ENCODE assay signal across 26 cellular contexts in genomic region chr5:2511131-2511530, GRCh38.
DNase-seq lines count a peak whose midpoint lies in the region; ATAC-seq, FAIRE-seq and TF ChIP-seq lines count a peak whose summit lies in the region.
"Had no signal": no experiment of that assay in that cellular context is flagged by ENCODE, and none has a peak within 500 bp of the region (broad histone marks: within the 10 kb centered on the region; RNA-seq: fewer than 3 reads in every experiment).

No MANE protein-coding gene starts in this region.

- H3K9me3 Mint-ChIP-seq in H9, result no peaks in the 10 kb centered on the region
- no peaks in the 10 kb centered on the region for H3K9me3 Mint-ChIP-seq in progenitor cell of endocrine pancreas (ENCODE audit: low read depth)

- no peaks in the 10 kb centered on the region for H3K79me2 ChIP-seq in H9 (ENCODE audit: insufficient read depth, low read length)

- H3K27me3 ChIP-seq in H9 (ENCODE audit: insufficient read depth, low read length), result no peaks in the 10 kb centered on the region
- H3K27me3 ChIP-seq: BE2C, BLaER1 had no signal

- no CpG with 5 or more reads among the region's 8 CpGs for WGBS in H9 (ENCODE audit: extremely low coverage, insufficient read length, low lambda C conversion rate)

- no peaks in the 10 kb centered on the region for H4K20me1 ChIP-seq in H9 (ENCODE audit: control insufficient read depth, insufficient read depth, insufficient read length)
- H4K20me1 ChIP-seq: BLaER1 had no signal

- H3K27ac ChIP-seq in H9 (ENCODE audit: insufficient read length, low read depth, low read length) (no peak overlapping the region), kidney (ENCODE audit: low read depth in 2 of 2, low read length in 2 of 2) (no peak overlapping the region)
- H3K27ac ChIP-seq: 22Rv1, BLaER1 had no signal

- H2BK5ac ChIP-seq in H9 (ENCODE audit: insufficient read length, low read length), result no peak overlapping the region

- no peak for TF ChIP-seq CTCF in H9 (conservative IDR thresholded peaks at IDR 0.05)
- TF ChIP-seq CTCF in kidney (IDR thresholded peaks at IDR 0.05; ENCODE audit: borderline replicate concordance, extremely low read depth, insufficient read depth), result no peak
- TF ChIP-seq CTCF in progenitor cell of endocrine pancreas (IDR thresholded peaks at IDR 0.05; ENCODE audit: unreplicated experiment), result no peak

- H2BK12ac ChIP-seq in H9 (ENCODE audit: insufficient read length, low read depth, low read length), result no peak overlapping the region

- no peak overlapping the region for H2BK120ac ChIP-seq in H9 (ENCODE audit: low read depth, low read length, poor library complexity, severe bottlenecking)

- H3K56ac ChIP-seq in H9 (ENCODE audit: insufficient read length, low read depth, low read length), result no peak overlapping the region

- H3K14ac ChIP-seq in H9 (ENCODE audit: insufficient read depth, low read length), result no peak overlapping the region

- no peak overlapping the region for H3K4me3 ChIP-seq in kidney (ENCODE audit: low read length in 2 of 2)
- H3K4me3 ChIP-seq: BLaER1 had no signal

- H3K27ac Mint-ChIP-seq in H9 (no peak overlapping the region), progenitor cell of endocrine pancreas (no peak overlapping the region)
- H3K27ac Mint-ChIP-seq: CD14-positive monocyte; CD4-positive, alpha-beta memory T cell; CD8-positive, alpha-beta memory T cell had no signal

- H3K36me3 ChIP-seq in kidney (ENCODE audit: control insufficient read depth in 1 of 2, insufficient read depth in 2 of 2, low read length in 2 of 2), result no peaks in the 10 kb centered on the region
- H3K36me3 ChIP-seq: BE2C, BLaER1 had no signal

- no peak overlapping the region for H2BK15ac ChIP-seq in H9 (ENCODE audit: low read depth, low read length)

- H3K27me3 Mint-ChIP-seq in H9 (ENCODE audit: low read depth), result peaks cover 2% of the 10 kb centered on the region
- H3K27me3 Mint-ChIP-seq in progenitor cell of endocrine pancreas, result peaks cover 55% of the 10 kb centered on the region
- H3K27me3 Mint-ChIP-seq: CD4-positive, CD25-positive, alpha-beta regulatory T cell had no signal

- H3K9me3 ChIP-seq in H9 (ENCODE audit: control insufficient read depth, low read depth, low read length) (no peaks in the 10 kb centered on the region), kidney (ENCODE audit: control insufficient read depth in 1 of 2, low read length in 2 of 2) (no peaks in the 10 kb centered on the region)
- H3K9me3 ChIP-seq: BE2C had no signal

- peak overlapping the region; percentile 47 for H4K5ac ChIP-seq in H9 (ENCODE audit: insufficient read length, low read depth, low read length)

- H3K4me3 Mint-ChIP-seq in H9 (no peak overlapping the region), progenitor cell of endocrine pancreas (ENCODE audit: low read depth) (no peak overlapping the region)
- H3K4me3 Mint-ChIP-seq: CD14-positive monocyte; CD4-positive, alpha-beta memory T cell; CD4-positive, CD25-positive, alpha-beta regulatory T cell; CD8-positive, alpha-beta memory T cell had no signal

- H3K9ac ChIP-seq in H9 (ENCODE audit: extremely low read depth, insufficient read length, low read length) (no peak overlapping the region), kidney (ENCODE audit: low read length in 2 of 2) (no peak overlapping the region)
- H3K9ac ChIP-seq: BLaER1 had no signal

- H3K36me3 Mint-ChIP-seq in H9 (ENCODE audit: insufficient read depth in 1 of 3, low read depth in 3 of 3) (no peaks in the 10 kb centered on the region), progenitor cell of endocrine pancreas (ENCODE audit: insufficient read depth) (no peaks in the 10 kb centered on the region)
- H3K36me3 Mint-ChIP-seq: CD14-positive monocyte; CD4-positive, alpha-beta memory T cell; CD4-positive, CD25-positive, alpha-beta regulatory T cell; CD8-positive, alpha-beta memory T cell had no signal

- no peak overlapping the region for H2BK20ac ChIP-seq in H9 (ENCODE audit: low read depth, low read length, poor library complexity, severe bottlenecking)

- H2AK5ac ChIP-seq in H9 (ENCODE audit: insufficient read length, low read length), result no peak overlapping the region

- H3K4me1 Mint-ChIP-seq in H9 (peaks cover 8 to 10% of the 10 kb centered on the region in 2 experiments; a peak in 3 of 4 replicates), progenitor cell of endocrine pancreas (ENCODE audit: low read depth) (no peaks in the 10 kb centered on the region)
- H3K4me1 Mint-ChIP-seq: CD14-positive monocyte; CD4-positive, alpha-beta memory T cell; CD4-positive, CD25-positive, alpha-beta regulatory T cell; CD8-positive, alpha-beta memory T cell had no signal

- H3K79me1 ChIP-seq in H9 (ENCODE audit: insufficient read depth, low read depth, low read length, poor library complexity, severe bottlenecking), result no peaks in the 10 kb centered on the region

- no peak overlapping the region for H3K23ac ChIP-seq in H9 (ENCODE audit: insufficient read length, low read depth, low read length)

- H2AFZ ChIP-seq in H9 (ENCODE audit: low read length), result no peak overlapping the region

- no peak overlapping the region for H3K4me2 ChIP-seq in H9 (ENCODE audit: insufficient read depth, insufficient read length, low read length)
- H3K4me2 ChIP-seq: BLaER1 had no signal

- no peaks in the 10 kb centered on the region for H3K23me2 ChIP-seq in H9 (ENCODE audit: insufficient read length, low read depth, low read length, poor library complexity, severe bottlenecking)

- no peaks in the 10 kb centered on the region; the same call in 1 of the 2 replicates for H3K4me1 ChIP-seq in H9 (ENCODE audit: insufficient read depth, low read length)
- no peaks in the 10 kb centered on the region for H3K4me1 ChIP-seq in kidney (ENCODE audit: control insufficient read depth in 1 of 2, insufficient read depth in 1 of 2, low read depth in 1 of 2, low read length in 2 of 2)
- H3K4me1 ChIP-seq: BE2C had no signal

- H3T11ph ChIP-seq in H9 (ENCODE audit: low read length), result no peak overlapping the region

- no peak for FAIRE-seq in kidney (lab: Jason Lieb, UNC)
- no peak for FAIRE-seq in frontal cortex (lab: Jason Lieb, UNC)
- FAIRE-seq: A204.1, G401.6, GM12891, GM19239 had no signal

- intact Hi-C loops in kidney (cut with DNase I) (no loop called here), Right ventricle myocardium superior (cut with DNase I) (no loop called here)

- DNase-seq in 8988T (peak; percentile 1), H9 (no peak), kidney (peak; percentile 21), progenitor cell of endocrine pancreas (ENCODE audit: low spot score, unreplicated experiment) (no peak), Right ventricle myocardium superior (no peak), frontal cortex (ENCODE audit: low spot score in 2 of 2) (no peak)
- DNase-seq: ACHN; BE2C; C1 segment of cervical spinal cord; CD4-positive, alpha-beta memory T cell; CD4-positive, CD25-positive, alpha-beta regulatory T cell; CD8-positive, alpha-beta memory T cell; COR-L47; DMS 273 treated with DMSO at 0.1 percent for 48 hours; DMS153; DMS53; DMS79; DND-41; GF-D8 had no signal

- H4K91ac ChIP-seq in H9 (ENCODE audit: insufficient read length, low read depth, low read length), result no peak overlapping the region

- H4K8ac ChIP-seq in H9 (replicated peaks; ENCODE audit: insufficient read length, low read depth, low read length), result no peak overlapping the region

- no peak for ATAC-seq in Right ventricle myocardium superior (ENCODE audit: poor library complexity)

- H3K18ac ChIP-seq in H9 (ENCODE audit: insufficient read length, low read depth, low read length), result no peak overlapping the region

- H3K4ac ChIP-seq in H9 (ENCODE audit: low read depth, low read length), result no peak overlapping the region

Comparison
In these comparisons a context has a peak if more than half of its experiments do, and no peak if none do; other contexts are left out.
1. DNase-seq: peak in 8988T (single experiment) and kidney (single experiment); none in H9 (single experiment), progenitor cell of endocrine pancreas (single experiment), Right ventricle myocardium superior (single experiment) and frontal cortex (0 of 2).